Comparison of ENCODE assay signal across 17 cellular contexts in the genomic region with DNA sequence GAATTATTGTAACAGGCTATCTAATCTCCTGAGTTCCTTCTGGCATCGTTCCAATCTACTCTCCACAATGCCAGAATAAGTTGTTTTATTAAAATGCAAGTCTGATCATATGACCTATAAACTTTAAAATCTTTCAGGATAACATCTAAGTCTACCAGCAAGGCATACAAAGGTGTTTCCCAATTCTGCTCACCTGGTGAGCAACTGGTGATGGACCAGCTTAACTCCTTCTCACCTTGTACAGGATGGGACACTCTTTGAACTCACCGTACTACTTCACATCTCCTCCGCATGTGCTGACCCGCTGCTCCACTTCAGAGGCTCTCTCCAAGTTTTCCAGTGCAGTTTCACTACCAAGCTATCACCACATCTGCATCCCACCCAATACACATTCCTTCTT. TPM values are rescaled to one million over a fixed set of nuclear protein-coding genes. Genes with fewer than 3 reads are reported as not detected.
DNase-seq lines count a peak whose midpoint lies in the region; ATAC-seq and TF ChIP-seq lines count a peak whose summit lies in the region.
"Had no signal": no experiment of that assay in that cellular context is flagged by ENCODE, and none has a peak within 500 bp of the region (broad histone marks: within the 10 kb centered on the region; RNA-seq: fewer than 3 reads in every experiment).

No MANE protein-coding gene starts in this region.

- H3K9me3 Mint-ChIP-seq in MCF 10A (ENCODE audit: unreplicated experiment), result peaks cover 7% of the 10 kb centered on the region
- H3K9me3 Mint-ChIP-seq in activated CD8-positive, alpha-beta T cell treated with anti-CD3 and anti-CD28 coated beads for 36 hours, result no peaks in the 10 kb centered on the region

- TF ChIP-seq POLR2A in breast epithelium (IDR thresholded peaks at IDR 0.05) (no peak), erythroblast (IDR thresholded peaks at IDR 0.05; ENCODE audit: low read length) (no peak)

- no peak overlapping the region for H3K4me3 ChIP-seq in breast epithelium
- H3K4me3 ChIP-seq in subcutaneous abdominal adipose tissue (ENCODE audit: low read depth in 1 of 5, low read length in 5 of 5), result no peak overlapping the region
- H3K4me3 ChIP-seq: left lung, mucosa of descending colon, pancreas had no signal

- H3K36me3 ChIP-seq in breast epithelium, result no peaks in the 10 kb centered on the region
- peaks cover 55 to 78% (median 72%) of the 10 kb centered on the region in 5 donors for H3K36me3 ChIP-seq in subcutaneous abdominal adipose tissue (ENCODE audit: control insufficient read depth in 5 of 5, insufficient read depth in 5 of 5, low read length in 5 of 5)

- no peaks in the 10 kb centered on the region for H3K27me3 ChIP-seq in breast epithelium
- no peaks in the 10 kb centered on the region for H3K27me3 ChIP-seq in subcutaneous abdominal adipose tissue (ENCODE audit: control insufficient read depth in 5 of 5, insufficient read depth in 4 of 5, low read length in 5 of 5)
- H3K27me3 ChIP-seq: left lung, pancreas had no signal

- TF ChIP-seq CTCF in MCF 10A (IDR thresholded peaks at IDR 0.05; ENCODE audit: unreplicated experiment) (no peak), breast epithelium (IDR thresholded peaks at IDR 0.05) (no peak)
- TF ChIP-seq CTCF in activated CD8-positive, alpha-beta T cell treated with anti-CD3 and anti-CD28 coated beads for 36 hours (IDR thresholded peaks at IDR 0.05), result no peak

- CTCF ChIA-PET in MCF 10A (lab: Yijun Ruan, JAX), result interaction anchor here (0.6 to 0.7 kb wide), 3 partner anchors 8 to 67 kb away, joined by 3 read pairs; a partner anchor contains a TSS
- CTCF ChIA-PET in activated CD8-positive, alpha-beta T cell treated with anti-CD3 and anti-CD28 coated beads for 36 hours (lab: Charles Lee), result interaction anchor here (1.6 to 3.3 kb wide), 3 partner anchors 9 to 89 kb away, joined by 3 to 18 read pairs (median 5); no protein-coding TSS in a partner anchor

- DNase-seq in MCF 10A (ENCODE audit: unreplicated experiment) (no peak), breast epithelium (ENCODE audit: low spot score in 2 of 2) (no peak), erythroblast (lab: John Stamatoyannopoulos, UW) (peak; percentile 16 to 22), NCI-H2107 (lab: John Stamatoyannopoulos, UW) (no peak)
- no peak for DNase-seq in activated CD8-positive, alpha-beta T cell treated with anti-CD3 and anti-CD28 coated beads for 36 hours
- DNase-seq: activated CD4-positive, CD25-positive, alpha-beta regulatory T cell treated with anti-CD3 and anti-CD28 coated beads, Interleukin-2, amount 50 U/mL, for 72 hours; cortex of kidney; left lung; mucosa of descending colon; NCI-H1930; NCI-H510A treated with DMSO at 0.1 percent for 48 hours; pancreas had no signal

- peaks cover 81% of the 10 kb centered on the region for H3K36me3 Mint-ChIP-seq in MCF 10A (ENCODE audit: insufficient read depth, unreplicated experiment)
- H3K36me3 Mint-ChIP-seq in activated CD8-positive, alpha-beta T cell treated with anti-CD3 and anti-CD28 coated beads for 36 hours (ENCODE audit: low read depth), result peaks cover 71% of the 10 kb centered on the region

- no peaks in the 10 kb centered on the region for H3K27me3 Mint-ChIP-seq in MCF 10A (ENCODE audit: insufficient read depth, unreplicated experiment)
- H3K27me3 Mint-ChIP-seq in activated CD8-positive, alpha-beta T cell treated with anti-CD3 and anti-CD28 coated beads for 36 hours, result no peaks in the 10 kb centered on the region

- BruUV-seq in MCF 10A (replicated peaks; lab: Mats Ljungman, UMichigan), result no TSS peak

- no peak overlapping the region for H3K4me3 Mint-ChIP-seq in MCF 10A (ENCODE audit: unreplicated experiment)
- H3K4me3 Mint-ChIP-seq in activated CD8-positive, alpha-beta T cell treated with anti-CD3 and anti-CD28 coated beads for 36 hours, result peak overlapping the region; percentile 24

- intact Hi-C loops in MCF 10A (cut with micrococcal nuclease), result no loop called here
- intact Hi-C loops in breast epithelium (cut with DNase I; ENCODE audit: low total_unique reads), result no loop called here
- intact Hi-C loops in activated CD8-positive, alpha-beta T cell treated with anti-CD3 and anti-CD28 coated beads for 36 hours (cut with micrococcal nuclease), result no loop called here

- H3K27ac ChIP-seq in breast epithelium (no peak overlapping the region), subcutaneous abdominal adipose tissue (ENCODE audit: low read depth, low read length) (peak overlapping the region; percentile 70)
- H3K27ac ChIP-seq: epithelial cell of prostate, pancreas had no signal

- H3K27ac Mint-ChIP-seq in MCF 10A (ENCODE audit: low read depth, unreplicated experiment), result peak overlapping the region; percentile 77
- peak overlapping the region; percentile 86 for H3K27ac Mint-ChIP-seq in activated CD8-positive, alpha-beta T cell treated with anti-CD3 and anti-CD28 coated beads for 36 hours

- no peaks in the 10 kb centered on the region for H3K9me3 ChIP-seq in breast epithelium
- no peaks in the 10 kb centered on the region for H3K9me3 ChIP-seq in subcutaneous abdominal adipose tissue (ENCODE audit: control insufficient read depth in 5 of 5, low read length in 5 of 5)
- H3K9me3 ChIP-seq: left lung, mucosa of descending colon, pancreas had no signal

- H3K4me1 Mint-ChIP-seq in MCF 10A (ENCODE audit: insufficient read depth, unreplicated experiment), result peaks cover 38% of the 10 kb centered on the region
- H3K4me1 Mint-ChIP-seq in activated CD8-positive, alpha-beta T cell treated with anti-CD3 and anti-CD28 coated beads for 36 hours (ENCODE audit: low read depth), result peaks cover 75% of the 10 kb centered on the region

- POLR2A ChIA-PET in MCF 10A (lab: Yijun Ruan, JAX), result interaction anchor here (1.4 kb wide), 1 partner anchor 8 kb away, joined by 5 read pairs; a partner anchor contains a TSS
- POLR2A ChIA-PET in activated CD8-positive, alpha-beta T cell treated with anti-CD3 and anti-CD28 coated beads for 36 hours (lab: Charles Lee), result interaction anchor here (0.9 to 3.4 kb wide), 6 partner anchors 9 to 177 kb away, joined by 3 to 64 read pairs (median 4); a partner anchor contains a TSS

- no peak for ATAC-seq in activated CD8-positive, alpha-beta T cell treated with anti-CD3 and anti-CD28 coated beads for 36 hours
- ATAC-seq in esophagus mucosa (no peak), GM19023 (IDR thresholded peaks at IDR 0.05; ENCODE audit: unreplicated experiment) (no peak)
- ATAC-seq: HepG2 had no signal

- H3K9ac ChIP-seq in subcutaneous abdominal adipose tissue (ENCODE audit: low read length in 5 of 5), result no peak overlapping the region

- H3K4me1 ChIP-seq in breast epithelium (peaks cover 0 to 15% of the 10 kb centered on the region in 2 donors), subcutaneous abdominal adipose tissue (ENCODE audit: control insufficient read depth in 5 of 5, insufficient read depth in 5 of 5, low read length in 5 of 5) (peaks cover 0 to 77% (median 36%) of the 10 kb centered on the region in 5 donors)

RNA-seq across cellular contexts. Expression of a gene that starts 7.8 kb away (rescaled TPM):
- total RNA-seq in MCF 10A (2022) (156 and 172 TPM in 2 replicates), breast epithelium (100 to 1,000 TPM; 186 to 302 (median 238) TPM), esophagus mucosa (91.3 TPM)
- 100 to 1,000 TPM; 144 to 146 TPM for total RNA-seq in activated CD8-positive, alpha-beta T cell treated with anti-CD3 and anti-CD28 coated beads for 36 hours

Comparison
In these comparisons a context has a peak if more than half of its experiments do, and no peak if none do; other contexts are left out.
1. DNase-seq: peak in erythroblast (2 of 2); none in MCF 10A (single experiment), breast epithelium (0 of 2), activated CD8-positive, alpha-beta T cell treated with anti-CD3 and anti-CD28 coated beads for 36 hours (single experiment) and NCI-H2107 (single experiment).